In the genomic region with DNA sequence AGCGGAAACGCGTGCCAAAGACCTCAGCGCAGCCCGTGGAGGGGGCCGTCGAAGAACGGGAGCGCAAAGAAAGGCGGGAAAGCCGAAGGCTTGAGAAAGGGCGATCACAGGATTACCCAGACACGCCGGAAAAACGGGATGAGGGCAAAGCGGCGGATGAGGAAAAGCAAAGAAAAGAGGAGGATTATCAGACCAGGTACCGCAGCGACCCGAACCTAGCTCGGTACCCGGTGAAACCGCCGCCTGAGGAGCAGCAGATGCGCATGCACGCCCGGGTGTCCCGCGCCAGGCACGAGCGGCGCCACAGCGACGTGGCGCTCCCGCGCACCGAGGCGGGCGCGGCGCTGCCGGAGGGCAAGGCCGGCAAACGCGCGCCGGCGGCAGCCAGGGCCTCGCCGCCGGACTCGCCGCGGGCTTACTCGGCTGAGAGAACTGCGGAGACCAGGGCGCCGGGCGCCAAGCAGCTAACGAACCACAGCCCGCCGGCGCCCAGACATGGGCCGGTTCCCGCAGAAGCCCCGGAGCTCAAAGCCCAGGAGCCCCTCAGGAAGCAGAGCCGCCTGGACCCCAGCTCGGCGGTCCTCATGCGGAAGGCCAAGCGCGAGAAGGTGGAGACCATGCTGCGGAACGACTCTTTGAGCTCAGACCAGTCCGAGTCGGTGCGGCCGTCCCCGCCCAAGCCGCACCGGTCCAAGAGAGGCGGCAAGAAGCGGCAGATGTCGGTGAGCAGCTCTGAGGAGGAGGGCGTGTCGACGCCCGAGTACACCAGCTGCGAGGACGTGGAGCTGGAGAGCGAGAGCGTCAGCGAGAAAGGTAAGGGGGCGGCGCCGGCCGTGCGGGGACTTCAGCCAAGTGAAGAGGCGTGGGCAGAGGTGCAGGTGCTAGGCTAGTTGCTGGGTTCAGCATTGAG, we compare ENCODE assay signal across 8 cellular contexts.
DNase-seq lines count a peak whose midpoint lies in the region; ATAC-seq, FAIRE-seq and TF ChIP-seq lines count a peak whose summit lies in the region.

No MANE protein-coding gene starts in this region.

- FAIRE-seq in D721Med (lab: Jason Lieb, UNC): no peak

- peaks cover 0 to 3% (median 0%) of the 10 kb centered on the region in 11 donors for H3K9me3 ChIP-seq in heart right ventricle
- H3K9me3 ChIP-seq in psoas muscle: no peaks in the 10 kb centered on the region

- peak; percentile 42 for DNase-seq in D721Med (ENCODE audit: insufficient read length, low spot score)
- peak in 1 of 2 experiments; percentile 19 for DNase-seq in HL-60 (ENCODE audit: low read depth in 1 of 2, low spot score in 1 of 2)
- peak in 1 of 2 donors; percentile 11 for DNase-seq in heart right ventricle
- DNase-seq in psoas muscle: peak; percentile 10 to 52
- no peak for DNase-seq in NK-92 (lab: John Stamatoyannopoulos, UW; ENCODE audit: unreplicated experiment)
- DNase-seq in erythroblast (lab: John Stamatoyannopoulos, UW): no peak

- H3K27me3 ChIP-seq in HL-60 (ENCODE audit: insufficient read depth, poor library complexity, severe bottlenecking) (peaks cover 35% of the 10 kb centered on the region), heart right ventricle (peaks cover 5 to 61% (median 37%) of the 10 kb centered on the region in 7 donors), psoas muscle (ENCODE audit: insufficient read depth in 3 of 3, low read length in 2 of 3) (peaks cover 7 to 46% (median 9%) of the 10 kb centered on the region in 3 donors)

- ATAC-seq in GM19328 (IDR thresholded peaks at IDR 0.05; ENCODE audit: unreplicated experiment) (peak; percentile 67), heart right ventricle (peak in 2 of 8 donors; percentile 53 to 58), psoas muscle (no peak)

- H3K4me3 ChIP-seq in HL-60 (replicated peaks; ENCODE audit: insufficient read depth, low read length) (peak overlapping the region; percentile 2; the same call in 1 of the 2 replicates), WI38 (ENCODE audit: low read depth, low read length) (peak overlapping the region; percentile 61), heart right ventricle (peak overlapping the region in 9 of 10 donors; percentile 19 to 45 (median 41)), psoas muscle (peak overlapping the region; percentile 59)

- H3K36me3 ChIP-seq in heart right ventricle (no peaks in the 10 kb centered on the region), psoas muscle (ENCODE audit: insufficient read depth in 1 of 2, low read depth in 1 of 2) (no peaks in the 10 kb centered on the region)

- H3K4me1 ChIP-seq in heart right ventricle (peaks cover 0 to 9% (median 6%) of the 10 kb centered on the region in 9 donors), psoas muscle (peaks cover 5% of the 10 kb centered on the region)

- H3K27ac ChIP-seq in HL-60 (replicated peaks) (no peak overlapping the region), heart right ventricle (no peak overlapping the region), psoas muscle (no peak overlapping the region)

- 3 to 5% methylated on average over 100 of the region's 100 CpGs for WGBS in heart right ventricle, 2 donors
- WGBS in psoas muscle, 3 donors: 3 to 5% (median 4%) methylated on average over 71 to 100 of the region's 100 CpGs

- no peak for TF ChIP-seq CTCF in D721Med (IDR thresholded peaks at IDR 0.05; ENCODE audit: insufficient read depth, missing control alignments)
- TF ChIP-seq CTCF in HL-60 (IDR thresholded peaks at IDR 0.05; ENCODE audit: insufficient read depth, low read length): no peak
- TF ChIP-seq CTCF in WI38 (IDR thresholded peaks at IDR 0.05; ENCODE audit: low read depth, low read length): no peak
- no peak for TF ChIP-seq CTCF in heart right ventricle (IDR thresholded peaks at IDR 0.05)
- TF ChIP-seq CTCF in psoas muscle (IDR thresholded peaks at IDR 0.05): no peak

- TF ChIP-seq POLR2A in erythroblast (IDR thresholded peaks at IDR 0.05; ENCODE audit: low read length): no peak

- intact Hi-C loops in heart right ventricle (cut with DNase I): no loop called here
- intact Hi-C loops in psoas muscle (cut with DNase I): no loop called here

Comparison
In these comparisons a context has a peak if more than half of its experiments do, and no peak if none do; other contexts are left out.
1. DNase-seq: peak in D721Med (single experiment) and psoas muscle (2 of 2); none in NK-92 (single experiment) and erythroblast (0 of 2).
2. H3K4me3 ChIP-seq: peak in every context shown above with its lines; median percentile 61 in WI38; 59 in psoas muscle; 41 in heart right ventricle; 2 in HL-60.